ENCODE assay signal across 8 cellular contexts in the genomic region with DNA sequence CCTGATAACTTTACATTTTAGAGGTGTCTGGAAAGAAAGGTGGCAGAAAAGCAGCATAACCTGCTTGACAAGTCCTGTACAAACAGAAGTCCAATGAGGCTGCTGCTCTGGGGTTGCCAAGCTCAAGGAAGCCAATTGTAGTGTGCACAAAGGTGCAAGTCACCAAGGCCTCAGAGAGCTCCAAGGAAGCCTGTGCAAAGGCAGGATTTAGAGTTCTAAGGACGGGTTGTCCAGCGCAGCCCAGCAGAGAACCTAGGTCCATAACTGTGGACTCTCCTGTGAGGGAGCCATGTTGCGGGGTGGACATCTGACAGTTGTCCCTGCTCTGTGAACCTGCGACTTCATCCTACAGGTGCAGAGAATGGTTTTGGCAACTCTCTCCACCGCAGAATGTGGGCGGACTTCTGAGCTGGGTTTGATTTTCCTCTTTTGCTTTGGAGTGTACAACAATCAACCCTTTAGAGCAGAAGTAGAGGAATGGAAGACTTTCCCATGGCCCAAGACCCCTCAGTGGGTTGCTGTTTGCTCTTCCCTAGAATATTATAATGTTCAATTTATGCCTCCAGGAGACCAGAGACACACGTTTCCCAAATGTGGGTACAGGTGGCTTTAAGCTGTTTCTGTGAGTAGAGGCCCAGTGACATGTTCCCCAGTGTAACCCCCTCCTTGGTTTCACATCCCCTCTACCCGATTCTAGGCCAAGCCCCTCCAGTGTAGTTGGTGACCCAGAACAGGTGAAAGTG.
DNase-seq lines count a peak whose midpoint lies in the region; ATAC-seq and FAIRE-seq lines count a peak whose summit lies in the region.

No MANE protein-coding gene starts in this region.

- H3K36me3 ChIP-seq in CD8-positive, alpha-beta memory T cell (ENCODE audit: insufficient read depth, low read length) = no peaks in the 10 kb centered on the region

- no peak overlapping the region for H3K4me3 ChIP-seq in CD8-positive, alpha-beta memory T cell (ENCODE audit: low read length)

- H3K27me3 Mint-ChIP-seq in CD8-positive, alpha-beta memory T cell = no peaks in the 10 kb centered on the region

- DNase-seq in CD8-positive, alpha-beta memory T cell = no peak
- peak; percentile 95 for DNase-seq in NCI-H526 treated with DMSO at 0.1 percent for 48 hours (lab: John Stamatoyannopoulos, UW)
- peak; percentile 89 for DNase-seq in islet precursor cell
- no peak for DNase-seq in GM19239 (ENCODE audit: insufficient read length, low spot score)
- no peak for DNase-seq in stimulated activated CD4-positive, alpha-beta T cell treated with anti-CD3 and anti-CD28 coated beads, Interleukin-12 subunit alpha, Interleukin-12 subunit beta, amount 100 ng/mL, for 4 hours
- DNase-seq in NCI-H187 treated with DMSO at 0.1 percent for 48 hours (lab: John Stamatoyannopoulos, UW) = no peak
- no peak for DNase-seq in activated gamma-delta T cell (lab: John Stamatoyannopoulos, UW)

- POLR2A ChIA-PET in CD8-positive, alpha-beta memory T cell (lab: Charles Lee) = no interaction called here

- H3K9me3 Mint-ChIP-seq in CD8-positive, alpha-beta memory T cell = peaks cover 0 to 2% (median 0%) of the 10 kb centered on the region in 5 donors

- H3K9me3 ChIP-seq in CD8-positive, alpha-beta memory T cell (ENCODE audit: low read length) = no peaks in the 10 kb centered on the region

- peak; percentile 48 for ATAC-seq in GM21526 (IDR thresholded peaks at IDR 0.05; ENCODE audit: low FRiP score, unreplicated experiment)

- peaks cover 50 to 74% (median 68%) of the 10 kb centered on the region in 3 donors for H3K4me1 Mint-ChIP-seq in CD8-positive, alpha-beta memory T cell

- CTCF ChIA-PET in CD8-positive, alpha-beta memory T cell (lab: Charles Lee) = interaction anchor here (1.7 kb wide), 1 partner anchor 302 kb away, joined by 7 read pairs; no protein-coding TSS in a partner anchor

- peak overlapping the region; percentile 9 to 87 (median 75) for H3K4me3 Mint-ChIP-seq in CD8-positive, alpha-beta memory T cell

- peaks cover 67% of the 10 kb centered on the region for H3K4me1 ChIP-seq in CD8-positive, alpha-beta memory T cell (ENCODE audit: insufficient read depth, low read length)

- H3K27me3 ChIP-seq in CD8-positive, alpha-beta memory T cell (ENCODE audit: insufficient read depth, low read length, poor library complexity, severe bottlenecking) = no peaks in the 10 kb centered on the region

- H3K27ac Mint-ChIP-seq in CD8-positive, alpha-beta memory T cell = peak overlapping the region; percentile 64 to 99 (median 88)

- H3K27ac ChIP-seq in CD8-positive, alpha-beta memory T cell (ENCODE audit: low read depth, low read length) = no peak overlapping the region

- no peak for FAIRE-seq in GM19239 (lab: Jason Lieb, UNC)

- H3K36me3 Mint-ChIP-seq in CD8-positive, alpha-beta memory T cell = peaks cover 4 to 10% (median 5%) of the 10 kb centered on the region in 3 donors

Comparison
In these comparisons a context has a peak if more than half of its experiments do, and no peak if none do; other contexts are left out.
1. DNase-seq: peak in NCI-H526 treated with DMSO at 0.1 percent for 48 hours (single experiment) and islet precursor cell (single experiment); none in CD8-positive, alpha-beta memory T cell (0 of 5), GM19239 (single experiment), stimulated activated CD4-positive, alpha-beta T cell treated with anti-CD3 and anti-CD28 coated beads, Interleukin-12 subunit alpha, Interleukin-12 subunit beta, amount 100 ng/mL, for 4 hours (single experiment), NCI-H187 treated with DMSO at 0.1 percent for 48 hours (single experiment) and activated gamma-delta T cell (single experiment).